19 cellular contexts compared by ENCODE assay signal in the genomic region with DNA sequence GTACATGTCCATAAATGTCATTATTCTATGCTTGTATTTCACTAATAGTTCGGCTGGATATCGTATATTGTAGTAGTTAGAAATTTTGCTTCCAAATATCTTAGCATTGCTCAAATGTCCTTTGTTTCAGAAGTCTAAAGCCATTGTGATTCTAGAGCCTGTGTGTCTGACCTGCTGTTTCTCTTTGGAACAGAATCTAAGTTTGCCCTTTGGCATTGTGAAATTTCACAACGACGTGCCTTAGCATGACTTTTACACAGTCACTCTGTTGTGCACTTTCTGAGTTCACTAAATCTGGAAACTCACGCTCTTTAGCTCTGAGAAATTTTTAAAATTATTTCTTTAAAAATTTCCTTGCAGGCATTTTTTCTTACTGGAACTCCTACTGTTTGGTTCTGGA.
DNase-seq lines count a peak whose midpoint lies in the region; ATAC-seq and TF ChIP-seq lines count a peak whose summit lies in the region.
"Had no signal": no experiment of that assay in that cellular context is flagged by ENCODE, and none has a peak within 500 bp of the region (broad histone marks: within the 10 kb centered on the region; RNA-seq: fewer than 3 reads in every experiment).

No MANE protein-coding gene starts in this region.

- peak overlapping the region; percentile 95 for H3K27ac Mint-ChIP-seq in nephron progenitor cell
- H3K27ac Mint-ChIP-seq: activated CD4-positive, alpha-beta T cell treated with anti-CD3 and anti-CD28 coated beads for 36 hours; activated T-helper 2 cell treated with anti-CD3 and anti-CD28 coated beads, Interferon-gamma antibody, Interleukin-2, Interleukin-4, amounts not matched to agents 10 μg/mL and 5 μg/mL and 100 μg/mL, durations not matched to agents 14 hours and 24 hours and 36 hours; dendritic cell treated with granulocyte-macrophage colony-stimulating factor and Interleukin-4, amounts not matched to agents 40 ng/mL and 50 ng/mL, for 4 days; HFFc6; natural killer cell treated with Interleukin-12 subunit alpha and Interleukin-12 subunit beta and Interleukin-15 and Interleukin-18, amount 100 ng/mL, for 72 hours had no signal

- H3K27me3 ChIP-seq in left ventricle myocardium inferior (ENCODE audit: low read depth), result no peaks in the 10 kb centered on the region
- H3K27me3 ChIP-seq: BE2C, MG63 had no signal

- DNase-seq in left ventricle myocardium inferior (no peak), left ventricle myocardium superior (no peak), epithelial cell of esophagus (ENCODE audit: low read depth) (peak; percentile 83), nephron progenitor cell (no peak), nucleus accumbens (lab: John Stamatoyannopoulos, UW) (no peak), NCI-H1436 treated with DMSO at 0.1 percent for 48 hours (lab: John Stamatoyannopoulos, UW) (no peak), HK-2 (ENCODE audit: unreplicated experiment) (no peak)
- no peak for DNase-seq in activated CD8-positive, alpha-beta memory T cell treated with anti-CD3 and anti-CD28 coated beads, Interleukin-2, amount 50 U/mL, for 48 hours
- DNase-seq: activated CD4-positive, alpha-beta T cell treated with anti-CD3 and anti-CD28 coated beads for 36 hours; BE2C; Calu3; foreskin fibroblast; HFFc6; MG63; NCI-H1417 treated with DMSO at 0.1 percent for 48 hours; NCI-H69 had no signal

- H3K4me1 ChIP-seq in left ventricle myocardium inferior, result peaks cover 50% of the 10 kb centered on the region

- H3K4me1 Mint-ChIP-seq in nephron progenitor cell, result no peaks in the 10 kb centered on the region

- peak overlapping the region; percentile 35 for H3K27ac ChIP-seq in left ventricle myocardium inferior (replicated peaks)

- H3K4me3 ChIP-seq in left ventricle myocardium inferior (no peak overlapping the region), epithelial cell of esophagus (ENCODE audit: low read length) (no peak overlapping the region)
- H3K4me3 ChIP-seq: MG63 had no signal

- H3K36me3 Mint-ChIP-seq in nephron progenitor cell (ENCODE audit: low read depth), result peaks cover 15% of the 10 kb centered on the region
- H3K36me3 Mint-ChIP-seq: natural killer cell treated with Interleukin-12 subunit alpha and Interleukin-12 subunit beta and Interleukin-15 and Interleukin-18, amount 100 ng/mL, for 72 hours had no signal

- H3K36me3 ChIP-seq in left ventricle myocardium inferior, result peaks cover 9% of the 10 kb centered on the region
- H3K36me3 ChIP-seq: MG63 had no signal

- H3K9me3 Mint-ChIP-seq in nephron progenitor cell, result no peaks in the 10 kb centered on the region
- H3K9me3 Mint-ChIP-seq: activated T-helper 2 cell treated with anti-CD3 and anti-CD28 coated beads, Interferon-gamma antibody, Interleukin-2, Interleukin-4, amounts not matched to agents 10 μg/mL and 5 μg/mL and 100 μg/mL, durations not matched to agents 14 hours and 24 hours and 36 hours; dendritic cell treated with granulocyte-macrophage colony-stimulating factor and Interleukin-4, amounts not matched to agents 40 ng/mL and 50 ng/mL, for 4 days; HFFc6; natural killer cell treated with Interleukin-12 subunit alpha and Interleukin-12 subunit beta and Interleukin-15 and Interleukin-18, amount 100 ng/mL, for 72 hours had no signal

- H3K27me3 Mint-ChIP-seq in nephron progenitor cell (ENCODE audit: low read depth, poor library complexity), result no peaks in the 10 kb centered on the region
- H3K27me3 Mint-ChIP-seq: activated CD4-positive, alpha-beta T cell treated with anti-CD3 and anti-CD28 coated beads for 36 hours; natural killer cell treated with Interleukin-12 subunit alpha and Interleukin-12 subunit beta and Interleukin-15 and Interleukin-18, amount 100 ng/mL, for 72 hours had no signal

- intact Hi-C loops in left ventricle myocardium inferior (cut with micrococcal nuclease), result no loop called here
- intact Hi-C loops in left ventricle myocardium superior (cut with micrococcal nuclease), result no loop called here

- ATAC-seq in left ventricle myocardium superior, result no peak
- ATAC-seq: activated CD4-positive, alpha-beta T cell treated with anti-CD3 and anti-CD28 coated beads for 36 hours; natural killer cell treated with Interleukin-12 subunit alpha and Interleukin-12 subunit beta and Interleukin-15 and Interleukin-18, amount 100 ng/mL, for 72 hours had no signal

- TF ChIP-seq CTCF in left ventricle myocardium inferior (IDR thresholded peaks at IDR 0.05; ENCODE audit: borderline replicate concordance) (no peak), epithelial cell of esophagus (IDR thresholded peaks at IDR 0.05; ENCODE audit: insufficient read depth, low read depth, low read length, missing control alignments) (no peak), nephron progenitor cell (IDR thresholded peaks at IDR 0.05) (no peak)

- no peak overlapping the region for H3K4me3 Mint-ChIP-seq in nephron progenitor cell
- H3K4me3 Mint-ChIP-seq: activated CD4-positive, alpha-beta T cell treated with anti-CD3 and anti-CD28 coated beads for 36 hours; dendritic cell treated with granulocyte-macrophage colony-stimulating factor and Interleukin-4, amounts not matched to agents 40 ng/mL and 50 ng/mL, for 4 days; HFFc6; natural killer cell treated with Interleukin-12 subunit alpha and Interleukin-12 subunit beta and Interleukin-15 and Interleukin-18, amount 100 ng/mL, for 72 hours had no signal

- no peaks in the 10 kb centered on the region for H3K9me3 ChIP-seq in left ventricle myocardium inferior (replicated peaks)
- H3K9me3 ChIP-seq: BE2C, MG63 had no signal
